1 cellular context compared by ENCODE assay signal in genomic region chr1:225813250-225813964, GRCh38.
TF ChIP-seq lines count a peak whose summit lies in the region.

No MANE protein-coding gene starts in this region.

TF ChIP-seq in HEK293, 187 proteins besides CTCF, POLR2A, EP300 and RAD21 (continued from another document):
- TF ChIP-seq ZBTB11 (tag by site-specific recombination; conservative IDR thresholded peaks at IDR 0.05; ENCODE audit: low read depth) (no peak), ZNF48 (tag by site-specific recombination; IDR thresholded peaks at IDR 0.05) (no peak), BCL6B (tag by site-specific recombination; IDR thresholded peaks at IDR 0.05) (no peak), ZNF2 (tag by site-specific recombination; IDR thresholded peaks at IDR 0.05) (0 out of 2 replicates have a peak, but pooled peaks have one; percentile 43), OVOL3 (tag by site-specific recombination; IDR thresholded peaks at IDR 0.05) (peak; percentile 81; the same call in 1 of the 2 replicates), ZIC2 (tag by site-specific recombination; IDR thresholded peaks at IDR 0.05) (peak; percentile 99), ZBTB17 (tag by site-specific recombination; IDR thresholded peaks at IDR 0.05) (peak; percentile 65; the same call in 1 of the 2 replicates), ZNF248 (tag by site-specific recombination; IDR thresholded peaks at IDR 0.05) (no peak), PRDM1 (tag by site-specific recombination; IDR thresholded peaks at IDR 0.05) (peak; percentile 94), KLF9 (tag by site-specific recombination; IDR thresholded peaks at IDR 0.05; ENCODE audit: low read depth) (peak; percentile 96), EGR2 (tag by site-specific recombination; IDR thresholded peaks at IDR 0.05; ENCODE audit: low read depth) (peak; percentile 83), GFI1B (tag by site-specific recombination; IDR thresholded peaks at IDR 0.05) (no peak), ZNF341 (tag by site-specific recombination; IDR thresholded peaks at IDR 0.05; ENCODE audit: low read depth) (peak; percentile 97), REST (tag by site-specific recombination; IDR thresholded peaks at IDR 0.05) (no peak), ZNF335 (tag by site-specific recombination; conservative IDR thresholded peaks at IDR 0.05) (no peak; the same call in 1 of the 2 replicates), ZNF561 (tag by site-specific recombination; IDR thresholded peaks at IDR 0.05; ENCODE audit: borderline replicate concordance) (peak; percentile 85), ZNF624 (tag by site-specific recombination; IDR thresholded peaks at IDR 0.05) (no peak), ZNF639 (tag by site-specific recombination; IDR thresholded peaks at IDR 0.05) (peak; percentile 35; the same call in 1 of the 2 replicates), YY2 (tag by site-specific recombination; IDR thresholded peaks at IDR 0.05) (no peak), ZNF138 (tag by site-specific recombination; IDR thresholded peaks at IDR 0.05; ENCODE audit: borderline replicate concordance) (no peak), ZNF596 (tag by site-specific recombination; IDR thresholded peaks at IDR 0.05) (no peak), PATZ1 (tag by site-specific recombination; IDR thresholded peaks at IDR 0.05) (peak; percentile 46), ZEB2 (tag by site-specific recombination; IDR thresholded peaks at IDR 0.05) (peak; percentile 59; the same call in 1 of the 2 replicates), ZNF785 (tag by site-specific recombination; IDR thresholded peaks at IDR 0.05) (no peak), FEZF1 (tag by site-specific recombination; IDR thresholded peaks at IDR 0.05) (peak; percentile 91), ZNF19 (tag by site-specific recombination; IDR thresholded peaks at IDR 0.05; ENCODE audit: low read depth) (no peak), ZBTB1 (tag by site-specific recombination; IDR thresholded peaks at IDR 0.05) (no peak), ZNF501 (tag by site-specific recombination; IDR thresholded peaks at IDR 0.05) (no peak), SP7 (tag by site-specific recombination; IDR thresholded peaks at IDR 0.05) (peak; percentile 65), IKZF3 (tag by site-specific recombination; IDR thresholded peaks at IDR 0.05) (peak; percentile 21; the same call in 1 of the 2 replicates), SCRT2 (tag by site-specific recombination; IDR thresholded peaks at IDR 0.05) (no peak), SP2 (tag by site-specific recombination; IDR thresholded peaks at IDR 0.05) (peak; percentile 45), ZNF394 (tag by site-specific recombination; IDR thresholded peaks at IDR 0.05; ENCODE audit: borderline replicate concordance) (0 out of 2 replicates have a peak, but pooled peaks have one; percentile 54), ZNF148 (tag by site-specific recombination; IDR thresholded peaks at IDR 0.05; ENCODE audit: borderline replicate concordance) (no peak), ZFP3 (tag by site-specific recombination; IDR thresholded peaks at IDR 0.05; ENCODE audit: low read depth) (no peak)
